In the genomic region with DNA sequence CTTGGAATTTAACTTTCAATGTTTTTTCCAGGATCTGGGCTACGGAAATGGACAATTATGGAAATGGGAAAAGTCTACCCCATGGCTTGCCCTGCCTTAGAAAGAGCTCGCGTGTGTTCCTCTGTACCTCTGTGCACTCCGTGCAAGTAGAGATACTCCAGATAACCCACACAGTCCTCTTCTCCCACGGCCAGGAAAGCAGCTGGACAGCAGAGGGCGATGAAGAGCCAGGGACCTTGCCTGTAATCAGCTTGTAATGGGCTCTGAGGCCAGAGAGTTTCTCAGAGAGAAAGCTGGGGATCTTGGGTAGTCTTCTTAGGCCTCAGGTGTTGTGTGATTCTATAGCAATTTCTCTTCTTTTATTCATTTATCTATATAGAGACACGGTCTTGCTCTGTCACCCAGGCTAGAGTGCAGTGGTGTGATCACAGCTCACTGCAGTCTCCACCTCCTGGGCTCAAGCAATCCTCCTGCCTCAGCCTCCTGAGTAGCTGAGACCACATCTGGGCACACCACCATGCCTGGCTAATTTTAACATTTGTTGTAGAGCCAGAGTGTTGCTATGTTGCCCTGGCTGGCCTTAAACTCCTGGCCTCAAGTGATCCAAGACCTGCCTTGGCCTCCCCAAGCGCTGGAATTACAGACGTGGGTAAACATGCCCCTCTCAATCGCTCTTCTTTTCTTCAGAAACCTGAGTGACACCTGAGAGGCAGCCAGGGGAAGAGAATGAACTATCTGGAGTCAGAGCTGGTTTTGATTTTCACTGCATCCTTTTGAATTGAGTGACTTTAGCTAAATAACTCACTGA, we compare ENCODE assay signal across 8 cellular contexts. TPM values are rescaled to one million over a fixed set of nuclear protein-coding genes. Genes with fewer than 3 reads are reported as not detected.
DNase-seq lines count a peak whose midpoint lies in the region; ATAC-seq, FAIRE-seq and TF ChIP-seq lines count a peak whose summit lies in the region.

No MANE protein-coding gene starts in this region.

- no peak overlapping the region for H3K4me2 ChIP-seq in endothelial cell of umbilical vein (ENCODE audit: insufficient read depth, low read length)

- peak; percentile 69 for DNase-seq in COLO829 (ENCODE audit: low spot score)
- peak; percentile 70 for DNase-seq in NT2/D1 (ENCODE audit: low read depth, low spot score)
- DNase-seq in activated CD8-positive, alpha-beta memory T cell treated with anti-CD3 and anti-CD28 coated beads, Interleukin-2, amount 10 ng/mL, durations not matched to agents 7 days and 5 days: peak; percentile 91
- DNase-seq in endothelial cell of umbilical vein (ENCODE audit: low read depth, low spot score): peak; percentile 80
- DNase-seq in myocyte (ENCODE audit: low read depth): peak; percentile 88
- DNase-seq in stimulated activated CD8-positive, alpha-beta memory T cell treated with anti-CD3 and anti-CD28 coated beads, Interleukin-7, amount 100 ng/mL, for 1 hour (ENCODE audit: low read depth in 2 of 2): peak; percentile 55 to 78

- H3K36me3 ChIP-seq in NT2/D1 (ENCODE audit: insufficient read depth, insufficient read length, low read length): no peaks in the 10 kb centered on the region
- H3K36me3 ChIP-seq in endothelial cell of umbilical vein (ENCODE audit: control insufficient read depth in 2 of 2, extremely low read depth in 1 of 2, insufficient read depth in 2 of 2, low read length in 2 of 2): no peaks in the 10 kb centered on the region

- H3K27me3 ChIP-seq in NT2/D1 (ENCODE audit: insufficient read depth, insufficient read length) (peaks cover 15% of the 10 kb centered on the region), endothelial cell of umbilical vein (ENCODE audit: control insufficient read depth in 2 of 2, insufficient read depth in 2 of 2, low read length in 2 of 2) (peaks cover 0 to 2% of the 10 kb centered on the region in 2 experiments)

- H3K36me3 Mint-ChIP-seq in activated CD8-positive, alpha-beta memory T cell treated with anti-CD3 and anti-CD28 coated beads, Interleukin-2, amount 10 ng/mL, durations not matched to agents 7 days and 5 days: no peaks in the 10 kb centered on the region

- TF ChIP-seq POLR2A in endothelial cell of umbilical vein (IDR thresholded peaks at IDR 0.05; ENCODE audit: low read depth, low read length): no peak

- no peak overlapping the region for H3K27ac ChIP-seq in endothelial cell of umbilical vein (ENCODE audit: insufficient read depth, low read depth, low read length)

- intact Hi-C loops in endothelial cell of umbilical vein (cut with micrococcal nuclease): loop anchor here (1.0 kb wide), 1 partner anchor 65 kb away; no protein-coding TSS in a partner anchor

- CTCF ChIA-PET in activated CD8-positive, alpha-beta memory T cell treated with anti-CD3 and anti-CD28 coated beads, Interleukin-2, amount 10 ng/mL, durations not matched to agents 7 days and 5 days (lab: Charles Lee): interaction anchor here (0.7 to 17.4 kb wide), 29 partner anchors 10 to 318 kb away, joined by 3 to 334 read pairs (median 5); a partner anchor contains a TSS
- CTCF ChIA-PET in endothelial cell of umbilical vein (lab: Charles Lee): interaction anchor here (0.5 to 5.5 kb wide), 42 partner anchors 10 to 322 kb away, joined by 3 to 365 read pairs (median 6); a partner anchor contains a TSS

- no peak for FAIRE-seq in endothelial cell of umbilical vein (lab: Jason Lieb, UNC)

- H3K27ac Mint-ChIP-seq in activated CD8-positive, alpha-beta memory T cell treated with anti-CD3 and anti-CD28 coated beads, Interleukin-2, amount 10 ng/mL, durations not matched to agents 7 days and 5 days: no peak overlapping the region

- POLR2A ChIA-PET in endothelial cell of umbilical vein (lab: Charles Lee): interaction anchor here (0.6 kb wide), 2 partner anchors 25 to 65 kb away, joined by 3 read pairs; no protein-coding TSS in a partner anchor

- peak; percentile 55 for ATAC-seq in activated CD8-positive, alpha-beta memory T cell treated with anti-CD3 and anti-CD28 coated beads, Interleukin-2, amount 10 ng/mL, durations not matched to agents 7 days and 5 days
- no peak for ATAC-seq in GM18519 (IDR thresholded peaks at IDR 0.05; ENCODE audit: low FRiP score, unreplicated experiment)

- H3K9ac ChIP-seq in NT2/D1 (ENCODE audit: insufficient read length, low read depth): no peak overlapping the region
- H3K9ac ChIP-seq in endothelial cell of umbilical vein (replicated peaks; ENCODE audit: extremely low read depth, insufficient read depth, low read length): no peak overlapping the region

- peak; percentile 90 to 93 for TF ChIP-seq CTCF in endothelial cell of umbilical vein (IDR thresholded peaks at IDR 0.05; ENCODE audit: extremely low read depth in 1 of 2, insufficient read depth in 1 of 2, low read depth in 1 of 2, low read length in 2 of 2)

- H3K4me1 ChIP-seq in NT2/D1 (ENCODE audit: insufficient read depth, insufficient read length): peaks cover 6% of the 10 kb centered on the region
- peaks cover 8% of the 10 kb centered on the region for H3K4me1 ChIP-seq in endothelial cell of umbilical vein (ENCODE audit: control insufficient read depth, extremely low read depth, insufficient read depth, low read length)

- no TSS peak for BruUV-seq in endothelial cell of umbilical vein (replicated peaks; lab: Mats Ljungman, UMichigan)

- H4K20me1 ChIP-seq in endothelial cell of umbilical vein (replicated peaks; ENCODE audit: control insufficient read depth, extremely low read depth, insufficient read depth, low read length): no peaks in the 10 kb centered on the region

- H3K9me3 ChIP-seq in NT2/D1 (ENCODE audit: insufficient read depth, low read length) (no peaks in the 10 kb centered on the region), endothelial cell of umbilical vein (replicated peaks; ENCODE audit: control insufficient read depth, insufficient read depth, low read length) (no peaks in the 10 kb centered on the region)

- peaks cover 3% of the 10 kb centered on the region for H3K79me2 ChIP-seq in endothelial cell of umbilical vein (ENCODE audit: control insufficient read depth, insufficient read depth, low read length)

- no peaks in the 10 kb centered on the region for H3K27me3 Mint-ChIP-seq in activated CD8-positive, alpha-beta memory T cell treated with anti-CD3 and anti-CD28 coated beads, Interleukin-2, amount 10 ng/mL, durations not matched to agents 7 days and 5 days

- peak; percentile 92 for TF ChIP-seq RAD21 in Ishikawa (IDR thresholded peaks at IDR 0.05; ENCODE audit: low read depth)

- no peak overlapping the region for H3K4me3 Mint-ChIP-seq in activated CD8-positive, alpha-beta memory T cell treated with anti-CD3 and anti-CD28 coated beads, Interleukin-2, amount 10 ng/mL, durations not matched to agents 7 days and 5 days

- H3K9me1 ChIP-seq in endothelial cell of umbilical vein (replicated peaks; ENCODE audit: control insufficient read depth, extremely low read depth, insufficient read depth, low read length): no peaks in the 10 kb centered on the region

- H3K4me3 ChIP-seq in NT2/D1 (ENCODE audit: insufficient read length, low read depth): no peak overlapping the region
- no peak overlapping the region for H3K4me3 ChIP-seq in endothelial cell of umbilical vein (replicated peaks in 1 of 3; ENCODE audit: insufficient read depth in 1 of 3, low read depth in 1 of 3, low read length in 3 of 3)

- no peaks in the 10 kb centered on the region for H3K9me3 Mint-ChIP-seq in activated CD8-positive, alpha-beta memory T cell treated with anti-CD3 and anti-CD28 coated beads, Interleukin-2, amount 10 ng/mL, durations not matched to agents 7 days and 5 days (ENCODE audit: low read depth)

- no peak overlapping the region for H2AFZ ChIP-seq in endothelial cell of umbilical vein (ENCODE audit: low read depth, low read length)

- dilution Hi-C loops in endothelial cell of umbilical vein (cut with MboI; ENCODE audit: extremely low pct_ligation_motif_present, low sequenced_read_pairs): no loop called here

- H3K4me1 Mint-ChIP-seq in activated CD8-positive, alpha-beta memory T cell treated with anti-CD3 and anti-CD28 coated beads, Interleukin-2, amount 10 ng/mL, durations not matched to agents 7 days and 5 days: peaks cover 25% of the 10 kb centered on the region

- TF ChIP-seq EP300 in Ishikawa (IDR thresholded peaks at IDR 0.05; ENCODE audit: borderline replicate concordance): no peak

RNA-seq across cellular contexts. Expression of a gene that starts 2.3 kb away (rescaled TPM):
- 10 to 100 TPM; 16.2 to 16.8 TPM for total RNA-seq in activated CD8-positive, alpha-beta memory T cell treated with anti-CD3 and anti-CD28 coated beads, Interleukin-2, amount 10 ng/mL, durations not matched to agents 7 days and 5 days
- total RNA-seq in endothelial cell of umbilical vein (10.4 and 11.7 TPM in 2 replicates), myocyte (16.1 and 36.1 TPM in 2 replicates)
- 5.9 and 6.6 TPM in 2 replicates for polyA plus RNA-seq in endothelial cell of umbilical vein
- 7.5 and 7.9 TPM in 2 replicates for polyA plus RNA-seq in endothelial cell of umbilical vein (2011; cell fraction: cytosol; rRNA removed)
- polyA plus RNA-seq in endothelial cell of umbilical vein (2011; cell fraction: nucleus; rRNA removed): 11.8 and 15.3 TPM in 2 replicates
- polyA plus RNA-seq in endothelial cell of umbilical vein (2012): 7.6 and 8.9 TPM in 2 replicates
- 18.5 and 19.0 TPM in 2 replicates for polyA minus RNA-seq in endothelial cell of umbilical vein
- polyA minus RNA-seq in endothelial cell of umbilical vein (2011; cell fraction: cytosol; rRNA and poly(A)+ RNA removed): 14.0 TPM
- 9.8 and 12.1 TPM in 2 replicates for polyA minus RNA-seq in endothelial cell of umbilical vein (2011; cell fraction: nucleus; rRNA and poly(A)+ RNA removed)
- polyA plus RNA-seq in myocyte (2012): 18.1 TPM

RNA-seq across cellular contexts. Expression of a gene that starts 5.5 kb away (rescaled TPM):
- total RNA-seq in activated CD8-positive, alpha-beta memory T cell treated with anti-CD3 and anti-CD28 coated beads, Interleukin-2, amount 10 ng/mL, durations not matched to agents 7 days and 5 days: under 1 TPM in 1 of 2 experiments, not detected in 1; 0.02 TPM
- not detected in 2 replicates for total RNA-seq in endothelial cell of umbilical vein
- polyA plus RNA-seq in endothelial cell of umbilical vein: not detected in 2 replicates
- not detected in 2 replicates for polyA plus RNA-seq in endothelial cell of umbilical vein (2011; cell fraction: cytosol; rRNA removed)
- 0.01 TPM in 1 of 2 replicates, not detected in the other for polyA plus RNA-seq in endothelial cell of umbilical vein (2011; cell fraction: nucleus; rRNA removed)
- not detected in 2 replicates for polyA plus RNA-seq in endothelial cell of umbilical vein (2012)
- polyA minus RNA-seq in endothelial cell of umbilical vein: not detected in 2 replicates
- polyA minus RNA-seq in endothelial cell of umbilical vein (2011; cell fraction: cytosol; rRNA and poly(A)+ RNA removed): not detected
- not detected in 2 replicates for polyA minus RNA-seq in endothelial cell of umbilical vein (2011; cell fraction: nucleus; rRNA and poly(A)+ RNA removed)
- 0.03 and 0.05 TPM in 2 replicates for total RNA-seq in myocyte
- 0.03 TPM for polyA plus RNA-seq in myocyte (2012)

RNA-seq across cellular contexts. Expression of a gene that starts 52.3 kb away (rescaled TPM):
- total RNA-seq in activated CD8-positive, alpha-beta memory T cell treated with anti-CD3 and anti-CD28 coated beads, Interleukin-2, amount 10 ng/mL, durations not matched to agents 7 days and 5 days: 10 to 100 TPM; 22.3 to 36.8 TPM
- total RNA-seq in endothelial cell of umbilical vein: 41.0 and 45.5 TPM in 2 replicates
- 34.2 and 41.2 TPM in 2 replicates for polyA plus RNA-seq in endothelial cell of umbilical vein
- polyA plus RNA-seq in endothelial cell of umbilical vein (2011; cell fraction: cytosol; rRNA removed): 56.7 and 57.6 TPM in 2 replicates
- 26.4 and 26.6 TPM in 2 replicates for polyA plus RNA-seq in endothelial cell of umbilical vein (2011; cell fraction: nucleus; rRNA removed)
- 51.9 and 56.2 TPM in 2 replicates for polyA plus RNA-seq in endothelial cell of umbilical vein (2012)
- 42.5 and 48.5 TPM in 2 replicates for polyA minus RNA-seq in endothelial cell of umbilical vein
- 31.9 TPM for polyA minus RNA-seq in endothelial cell of umbilical vein (2011; cell fraction: cytosol; rRNA and poly(A)+ RNA removed)
- polyA minus RNA-seq in endothelial cell of umbilical vein (2011; cell fraction: nucleus; rRNA and poly(A)+ RNA removed): 6.2 and 8.9 TPM in 2 replicates
- 38.5 and 44.1 TPM in 2 replicates for total RNA-seq in myocyte
- 26.7 TPM for polyA plus RNA-seq in myocyte (2012)
